In genomic region chr13:30865131-30866009, GRCh38 we compare ENCODE assay signal across 8 cellular contexts. TPM values are rescaled to one million over a fixed set of nuclear protein-coding genes. Genes with fewer than 3 reads are reported as not detected.
A peak's percentile ranks its signal among the peaks of the same experiment; 100 is the strongest.
DNase-seq lines count a peak whose midpoint lies in the region; ATAC-seq lines count a peak whose summit lies in the region.

No MANE protein-coding gene starts in this region.

- H3K36me3 Mint-ChIP-seq in activated T-cell treated with anti-CD3 and anti-CD28 coated beads, Interleukin-2, amount 50 U/mL, for 72 hours (ENCODE audit: insufficient read depth in 2 of 2): no peaks in the 10 kb centered on the region
- H3K36me3 Mint-ChIP-seq in naive thymus-derived CD8-positive, alpha-beta T cell: no peaks in the 10 kb centered on the region

- no peaks in the 10 kb centered on the region for H3K9me3 Mint-ChIP-seq in activated T-cell treated with anti-CD3 and anti-CD28 coated beads, Interleukin-2, amount 50 U/mL, for 72 hours
- no peaks in the 10 kb centered on the region for H3K9me3 Mint-ChIP-seq in naive thymus-derived CD8-positive, alpha-beta T cell

- H3K4me1 Mint-ChIP-seq in activated T-cell treated with anti-CD3 and anti-CD28 coated beads, Interleukin-2, amount 50 U/mL, for 72 hours (ENCODE audit: low read depth): peaks cover 11% of the 10 kb centered on the region
- peaks cover 4 to 6% (median 5%) of the 10 kb centered on the region in 4 donors for H3K4me1 Mint-ChIP-seq in naive thymus-derived CD8-positive, alpha-beta T cell

- H3K27ac Mint-ChIP-seq in activated T-cell treated with anti-CD3 and anti-CD28 coated beads, Interleukin-2, amount 50 U/mL, for 72 hours: no peak overlapping the region
- H3K27ac Mint-ChIP-seq in naive thymus-derived CD8-positive, alpha-beta T cell: no peak overlapping the region

- peaks cover 12% of the 10 kb centered on the region for H3K27me3 Mint-ChIP-seq in activated T-cell treated with anti-CD3 and anti-CD28 coated beads, Interleukin-2, amount 50 U/mL, for 72 hours (ENCODE audit: low read depth)
- H3K27me3 Mint-ChIP-seq in naive thymus-derived CD8-positive, alpha-beta T cell: peaks cover 0 to 16% (median 9%) of the 10 kb centered on the region in 5 donors

- peak; percentile 70 for DNase-seq in CD1c-positive myeloid dendritic cell (ENCODE audit: extremely low spot score)
- peak; percentile 71 for DNase-seq in HuH-7 (ENCODE audit: low spot score)
- peak; percentile 24 for DNase-seq in OCI-M2 (lab: John Stamatoyannopoulos, UW; ENCODE audit: unreplicated experiment)
- DNase-seq in activated T-cell treated with anti-CD3 and anti-CD28 coated beads, Interleukin-2, amount 50 U/mL, for 72 hours: peak; percentile 55 to 62
- peak; percentile 96 for DNase-seq in fibroblast of peridontal ligament (ENCODE audit: extremely low read depth)
- DNase-seq in naive thymus-derived CD8-positive, alpha-beta T cell: peak in 9 of 10 donors; percentile 12 to 67 (median 31)
- peak; percentile 26 for DNase-seq in stimulated activated naive CD4-positive, alpha-beta T cell treated with Interleukin-2 at 50 U/mL for 16 hours (lab: John Stamatoyannopoulos, UW)

- POLR2A ChIA-PET in naive thymus-derived CD8-positive, alpha-beta T cell (lab: Charles Lee): no interaction called here

- ATAC-seq in GM19452 (IDR thresholded peaks at IDR 0.05; ENCODE audit: unreplicated experiment): peak; percentile 79
- ATAC-seq in activated T-cell treated with anti-CD3 and anti-CD28 coated beads, Interleukin-2, amount 50 U/mL, for 72 hours (replicated peaks in 1 of 2): peak; percentile 91 to 92
- peak; percentile 80 to 87 for ATAC-seq in naive thymus-derived CD8-positive, alpha-beta T cell

- H3K4me3 Mint-ChIP-seq in activated T-cell treated with anti-CD3 and anti-CD28 coated beads, Interleukin-2, amount 50 U/mL, for 72 hours: peak overlapping the region; percentile 6 to 36
- no peak overlapping the region for H3K4me3 Mint-ChIP-seq in naive thymus-derived CD8-positive, alpha-beta T cell

RNA-seq across cellular contexts. Expression of gene MEDAG, which starts 40.7 kb away (rescaled TPM):
- total RNA-seq in activated T-cell treated with anti-CD3 and anti-CD28 coated beads, Interleukin-2, amount 50 U/mL, for 72 hours: under 1 TPM in 1 of 2 donors, not detected in 1; 0.09 TPM
- not detected for total RNA-seq in naive thymus-derived CD8-positive, alpha-beta T cell
- not detected for polyA plus RNA-seq in naive thymus-derived CD8-positive, alpha-beta T cell

Comparison
In these comparisons a context has a peak if more than half of its experiments do, and no peak if none do; other contexts are left out.
1. Peak in every context shown above with its lines: DNase-seq and ATAC-seq.
2. DNase-seq: peak in every context shown above with its lines; median percentile 96 in fibroblast of peridontal ligament; 71 in HuH-7; 70 in CD1c-positive myeloid dendritic cell; 58 in activated T-cell treated with anti-CD3 and anti-CD28 coated beads, Interleukin-2, amount 50 U/mL, for 72 hours; 31 in naive thymus-derived CD8-positive, alpha-beta T cell; 26 in stimulated activated naive CD4-positive, alpha-beta T cell treated with Interleukin-2 at 50 U/mL for 16 hours; 24 in OCI-M2.
3. H3K4me3 Mint-ChIP-seq: peak in activated T-cell treated with anti-CD3 and anti-CD28 coated beads, Interleukin-2, amount 50 U/mL, for 72 hours (2 of 2); none in naive thymus-derived CD8-positive, alpha-beta T cell (0 of 10).